Comparison of ENCODE assay signal across 8 cellular contexts in the genomic region with DNA sequence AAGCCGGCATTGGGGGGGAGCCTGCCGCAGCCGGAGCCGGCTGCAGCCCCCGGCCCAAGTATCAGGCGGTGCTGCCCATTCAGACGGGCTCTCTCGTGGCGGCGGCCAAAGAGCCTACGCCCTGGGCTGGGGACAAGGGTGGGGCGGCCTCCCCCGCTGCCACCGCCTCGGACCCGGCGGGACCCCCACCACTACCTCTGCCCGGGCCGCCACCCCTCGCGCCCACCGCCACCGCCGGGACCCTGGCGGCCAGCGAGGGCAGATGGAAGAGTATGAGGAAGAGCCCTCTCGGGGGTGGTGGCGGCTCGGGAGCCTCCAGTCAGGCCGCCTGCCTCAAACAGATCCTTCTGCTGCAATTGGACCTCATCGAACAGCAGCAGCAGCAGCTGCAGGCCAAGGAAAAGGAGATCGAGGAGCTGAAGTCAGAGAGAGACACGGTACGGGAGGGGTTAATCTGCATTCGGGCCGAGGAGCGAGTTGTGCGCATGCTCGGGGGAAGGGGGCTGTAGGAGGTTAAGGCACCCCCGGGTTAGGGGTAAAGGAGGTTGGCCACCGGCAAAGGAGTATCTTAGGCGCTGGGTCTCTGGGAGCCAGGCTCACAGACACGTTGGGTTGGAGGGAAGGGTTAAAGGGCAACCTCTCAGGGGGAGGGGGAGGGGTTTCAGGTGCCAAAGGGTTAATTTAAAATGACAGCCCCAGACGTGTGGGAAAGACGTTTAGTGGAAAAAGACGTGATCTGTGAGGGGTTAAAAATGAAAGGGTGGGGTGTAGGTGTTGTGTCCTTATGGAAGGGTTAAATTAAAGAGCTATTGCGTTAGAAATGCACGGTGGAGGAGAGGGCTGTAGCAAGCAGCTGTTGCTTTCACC. TPM values are rescaled to one million over a fixed set of nuclear protein-coding genes. Genes with fewer than 3 reads are reported as not detected.
DNase-seq lines count a peak whose midpoint lies in the region; ATAC-seq and TF ChIP-seq lines count a peak whose summit lies in the region.

No MANE protein-coding gene starts in this region.

- H3K9me2 ChIP-seq in HCT116 (ENCODE audit: insufficient read depth), result no peaks in the 10 kb centered on the region

- H2AFZ ChIP-seq in HCT116 (ENCODE audit: low read depth, low read length, poor library complexity, severe bottlenecking), result no peak overlapping the region

- peak overlapping the region; percentile 100 for H3K4ac ChIP-seq in mesendoderm (ENCODE audit: low read depth, low read length)

- peaks cover 8% of the 10 kb centered on the region for H3K79me1 ChIP-seq in mesendoderm (ENCODE audit: low read length)

- no TSS peak for BruUV-seq in HCT116 (replicated peaks; lab: Mats Ljungman, UMichigan)

- H3K4me2 ChIP-seq in HCT116 (ENCODE audit: low read length), result peak overlapping the region; percentile 86
- peak overlapping the region; percentile 73 for H3K4me2 ChIP-seq in mesendoderm (ENCODE audit: low read length)

- TF ChIP-seq CTCF in HCT116 (IDR thresholded peaks at IDR 0.05 in 2 of 3, conservative IDR thresholded peaks at IDR 0.05 in 1 of 3; ENCODE audit: borderline replicate concordance in 1 of 3, insufficient read depth in 1 of 3, low read depth in 2 of 3, low read length in 2 of 3), result no peak

- H2BK15ac ChIP-seq in mesendoderm (replicated peaks; ENCODE audit: low read depth), result no peak overlapping the region

- H3K9ac ChIP-seq in HCT116 (ENCODE audit: low read length) (peak overlapping the region; percentile 93), mesendoderm (ENCODE audit: low read length) (peak overlapping the region; percentile 98), subcutaneous abdominal adipose tissue (ENCODE audit: low read length in 5 of 5) (peak overlapping the region; percentile 65 to 97 (median 86))

- H3K27ac ChIP-seq in HCT116 (ENCODE audit: low read depth, low read length) (peak overlapping the region; percentile 97), mesendoderm (ENCODE audit: low read depth, low read length) (peak overlapping the region; percentile 97), subcutaneous abdominal adipose tissue (ENCODE audit: low read depth, low read length) (peak overlapping the region; percentile 92)

- ATAC-seq in HCT116, result peak; percentile 19
- no peak for ATAC-seq in GM18511 (IDR thresholded peaks at IDR 0.05; ENCODE audit: unreplicated experiment)

- H3K23ac ChIP-seq in mesendoderm (ENCODE audit: low read length), result peak overlapping the region; percentile 80

- peaks cover 7 to 27% of the 10 kb centered on the region in 2 experiments; a peak in 3 of 4 replicates for H3K4me1 ChIP-seq in HCT116 (ENCODE audit: control insufficient read depth in 1 of 2, insufficient read depth in 2 of 2, low read length in 2 of 2)
- H3K4me1 ChIP-seq in mesendoderm (ENCODE audit: control insufficient read depth, low read depth, low read length), result peaks cover 3% of the 10 kb centered on the region
- peaks cover 0 to 39% (median 35%) of the 10 kb centered on the region in 5 donors for H3K4me1 ChIP-seq in subcutaneous abdominal adipose tissue (ENCODE audit: control insufficient read depth in 5 of 5, insufficient read depth in 5 of 5, low read length in 5 of 5)

- no peaks in the 10 kb centered on the region for H3K9me3 ChIP-seq in HCT116 (ENCODE audit: control insufficient read depth in 1 of 2, insufficient read depth in 1 of 2, low read depth in 1 of 2, low read length in 2 of 2)
- H3K9me3 ChIP-seq in subcutaneous abdominal adipose tissue (ENCODE audit: control insufficient read depth in 5 of 5, low read length in 5 of 5), result no peaks in the 10 kb centered on the region

- TF ChIP-seq POLR2A in HCT116 (IDR thresholded peaks at IDR 0.05; ENCODE audit: borderline replicate concordance, extremely low read depth, insufficient read depth, insufficient read length), result peak; percentile 55

- peak overlapping the region; percentile 22 for H2BK120ac ChIP-seq in mesendoderm (ENCODE audit: low read depth, low read length)

- no CpG with 5 or more reads among the region's 48 CpGs for WGBS in mesendoderm (ENCODE audit: extremely low coverage, insufficient coverage, low lambda C conversion rate)

- H2BK5ac ChIP-seq in mesendoderm (ENCODE audit: low read length), result peak overlapping the region; percentile 82

- H3K56ac ChIP-seq in mesendoderm (ENCODE audit: low read length), result peak overlapping the region; percentile 98

- no peaks in the 10 kb centered on the region for H4K20me1 ChIP-seq in HCT116 (ENCODE audit: insufficient read depth)

- RAD21 ChIA-PET in HCT116 (lab: Charles Lee; ENCODE audit: low non-redundant PET in 1 of 2, low total read pairs in 2 of 2, uncharacterized antibody in 2 of 2, unreplicated experiment in 2 of 2), result interaction anchor here (0.8 to 1.4 kb wide), 2 partner anchors 12 to 47 kb away, joined by 3 to 4 read pairs; no protein-coding TSS in a partner anchor

- TF ChIP-seq RAD21 in HCT116 (IDR thresholded peaks at IDR 0.05; ENCODE audit: low read depth), result no peak

- H3K36me3 ChIP-seq in HCT116 (ENCODE audit: control insufficient read depth in 1 of 2, insufficient read depth in 2 of 2, low read length in 2 of 2) (peaks cover 13 to 21% of the 10 kb centered on the region in 2 experiments), mesendoderm (ENCODE audit: control insufficient read depth, insufficient read depth, low read length) (peaks cover 6% of the 10 kb centered on the region), subcutaneous abdominal adipose tissue (ENCODE audit: control insufficient read depth in 5 of 5, insufficient read depth in 5 of 5, low read length in 5 of 5) (peaks cover 0 to 24% (median 15%) of the 10 kb centered on the region in 5 donors)

- peak overlapping the region; percentile 100 for H3K18ac ChIP-seq in mesendoderm (ENCODE audit: low read length)

- H3K27me3 ChIP-seq in HCT116 (ENCODE audit: insufficient read depth, low read length) (no peaks in the 10 kb centered on the region), mesendoderm (ENCODE audit: insufficient read depth, low read length, poor library complexity) (no peaks in the 10 kb centered on the region), subcutaneous abdominal adipose tissue (ENCODE audit: control insufficient read depth in 5 of 5, insufficient read depth in 4 of 5, low read length in 5 of 5) (no peaks in the 10 kb centered on the region)

- peak overlapping the region; percentile 70 to 86 for H3K4me3 ChIP-seq in HCT116 (replicated peaks in 1 of 2; ENCODE audit: low read depth in 1 of 2, low read length in 2 of 2)
- peak overlapping the region; percentile 64 for H3K4me3 ChIP-seq in mesendoderm (ENCODE audit: low read length)
- H3K4me3 ChIP-seq in subcutaneous abdominal adipose tissue (ENCODE audit: low read depth in 1 of 5, low read length in 5 of 5), result peak overlapping the region; percentile 88 to 98 (median 96)

- H4K8ac ChIP-seq in mesendoderm (ENCODE audit: low read depth, low read length), result peak overlapping the region; percentile 87

- H3K79me2 ChIP-seq in HCT116 (ENCODE audit: insufficient read depth, low read length), result peaks cover 62% of the 10 kb centered on the region
- peaks cover 48% of the 10 kb centered on the region for H3K79me2 ChIP-seq in mesendoderm (ENCODE audit: control insufficient read depth, insufficient read depth, low read length)

- POLR2A ChIA-PET in HCT116 (lab: Charles Lee), result interaction anchor here (0.7 to 2.6 kb wide), 5 partner anchors 10 to 24 kb away, joined by 3 to 16 read pairs (median 9); a partner anchor contains a TSS

- DNase-seq in Daoy (ENCODE audit: low read depth), result peak; percentile 57
- no peak for DNase-seq in HCT116 (ENCODE audit: low read depth, low spot score)
- DNase-seq in NCI-H2171 treated with DMSO at 0.1 percent for 48 hours (lab: John Stamatoyannopoulos, UW), result peak; percentile 78
- DNase-seq in activated CD4-positive, alpha-beta T cell treated with anti-CD3 and anti-CD28 coated beads for 48 hours, result peak; percentile 70
- DNase-seq in effector CD8-positive, alpha-beta T cell (lab: John Stamatoyannopoulos, UW), result peak; percentile 34
- peak; percentile 88 for DNase-seq in mesendoderm

- no peak overlapping the region for H2AK5ac ChIP-seq in mesendoderm (ENCODE audit: low read length)

- no peak overlapping the region for H4K5ac ChIP-seq in mesendoderm (ENCODE audit: low read length)

- intact Hi-C loops in HCT116 (cut with micrococcal nuclease), result no loop called here

- CTCF ChIA-PET in HCT116 (lab: Charles Lee), result interaction anchor here (1.0 to 1.9 kb wide), 2 partner anchors 9 to 10 kb away, joined by 3 to 16 read pairs; no protein-coding TSS in a partner anchor

TF ChIP-seq in HCT116, 20 proteins besides CTCF, POLR2A, EP300 and RAD21:
- TF ChIP-seq ZFX (IDR thresholded peaks at IDR 0.05), result 0 out of 2 replicates have a peak, but pooled peaks have one; percentile 1
- peak; percentile 55 for TF ChIP-seq SP1 (IDR thresholded peaks at IDR 0.05; ENCODE audit: low read depth)
- TF ChIP-seq SIN3A (IDR thresholded peaks at IDR 0.05; ENCODE audit: low read depth), result no peak
- TF ChIP-seq, protein P1, sequence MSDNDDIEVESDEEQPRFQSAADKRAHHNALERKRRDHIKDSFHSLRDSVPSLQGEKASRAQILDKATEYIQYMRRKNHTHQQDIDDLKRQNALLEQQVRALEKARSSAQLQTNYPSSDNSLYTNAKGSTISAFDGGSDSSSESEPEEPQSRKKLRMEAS (IDR thresholded peaks at IDR 0.05), result peak; percentile 85

RNA-seq across cellular contexts. Expression of a gene that starts 1.4 kb away (rescaled TPM):
- 46.5 and 52.5 TPM in 2 replicates for total RNA-seq in Daoy (2014; rRNA removed; shearing (Covaris generic))
- total RNA-seq in HCT116 (2021; ENCODE audit: unreplicated experiment), result 67.2 TPM
- 26.8 and 36.5 TPM in 2 replicates for polyA plus RNA-seq in HCT116 (2012)
- polyA plus RNA-seq in mesendoderm (2013, experiment 1 of 2), result 40.3 TPM
- polyA plus RNA-seq in mesendoderm (2013, experiment 2 of 2), result 40.9 TPM

RNA-seq across cellular contexts. Expression of a gene that starts 17.2 kb away (rescaled TPM):
- total RNA-seq in Daoy (2014; rRNA removed; shearing (Covaris generic)), result 47.8 and 56.5 TPM in 2 replicates
- total RNA-seq in HCT116 (2021; ENCODE audit: unreplicated experiment), result 73.1 TPM
- 35.5 and 37.0 TPM in 2 replicates for polyA plus RNA-seq in HCT116 (2012)
- 77.1 TPM for polyA plus RNA-seq in mesendoderm (2013, experiment 1 of 2)
- polyA plus RNA-seq in mesendoderm (2013, experiment 2 of 2), result 77.4 TPM

RNA-seq across cellular contexts. Expression of a gene that starts 22.8 kb away (rescaled TPM):
- 0.80 and 1.4 TPM in 2 replicates for total RNA-seq in Daoy (2014; rRNA removed; shearing (Covaris generic))
- 63.7 TPM for total RNA-seq in HCT116 (2021; ENCODE audit: unreplicated experiment)
- 104 and 122 TPM in 2 replicates for polyA plus RNA-seq in HCT116 (2012)
- polyA plus RNA-seq in mesendoderm (2013, experiment 1 of 2), result 2.3 TPM
- polyA plus RNA-seq in mesendoderm (2013, experiment 2 of 2), result 2.5 TPM

RNA-seq across cellular contexts. Expression of a gene that starts 54.1 kb away (rescaled TPM):
- 0.51 and 1.2 TPM in 2 replicates for total RNA-seq in Daoy (2014; rRNA removed; shearing (Covaris generic))
- total RNA-seq in HCT116 (2021; ENCODE audit: unreplicated experiment), result 9.7 TPM
- 4.9 and 6.1 TPM in 2 replicates for polyA plus RNA-seq in HCT116 (2012)
- polyA plus RNA-seq in mesendoderm (2013, experiment 1 of 2), result 5.5 TPM
- 5.6 TPM for polyA plus RNA-seq in mesendoderm (2013, experiment 2 of 2)

Comparison
In these comparisons a context has a peak if more than half of its experiments do, and no peak if none do; other contexts are left out.
1. RNA of a gene that starts 22.8 kb away (total RNA-seq): 63.7 TPM in HCT116 (single experiment); 0.80 to 1.4 TPM in Daoy; every median in the first group is over 10 times any median in the second.
2. Peak in every context shown above with its lines, with median percentiles within 50 percentile points of each other: H3K27ac ChIP-seq, H3K4me3 ChIP-seq and H3K9ac ChIP-seq.